In genomic region chr2:46765045-46765444, GRCh38 we compare ENCODE assay signal across 25 cellular contexts.
DNase-seq lines count a peak whose midpoint lies in the region; ATAC-seq, FAIRE-seq and TF ChIP-seq lines count a peak whose summit lies in the region.
"Had no signal": no experiment of that assay in that cellular context is flagged by ENCODE, and none has a peak within 500 bp of the region (broad histone marks: within the 10 kb centered on the region; RNA-seq: fewer than 3 reads in every experiment).

No MANE protein-coding gene starts in this region.

- no peak overlapping the region for H3K9ac ChIP-seq in SK-N-SH
- H3K9ac ChIP-seq: BLaER1 treated with 17β-estradiol and CSF1 and Interleukin-3, amounts not matched to agents 10 nM and 100 nM had no signal

- CTCF ChIA-PET in SK-N-SH (lab: Yijun Ruan, JAX) (interaction anchor here (1.0 to 6.7 kb wide), 2 partner anchors 11 to 28 kb away, joined by 3 to 36 read pairs; no protein-coding TSS in a partner anchor), WTC11 (lab: Charles Lee) (no interaction called here)

- peaks cover 89% of the 10 kb centered on the region for H3F3A ChIP-seq in SK-N-SH (replicated peaks; ENCODE audit: insufficient read depth)

- H3K27me3 Mint-ChIP-seq in WTC11 (ENCODE audit: low read depth): no peaks in the 10 kb centered on the region
- H3K27me3 Mint-ChIP-seq: CD4-positive, alpha-beta T cell; CD8-positive, alpha-beta memory T cell had no signal

- H3K9me2 ChIP-seq in SK-N-SH: no peaks in the 10 kb centered on the region

- POLR2A ChIA-PET in SK-N-SH (lab: Yijun Ruan, JAX) (no interaction called here), WTC11 (lab: Charles Lee) (no interaction called here)

- H3K9me3 ChIP-seq in SK-N-SH (no peaks in the 10 kb centered on the region), osteoblast (ENCODE audit: low read depth, low read length) (no peaks in the 10 kb centered on the region)
- H3K9me3 ChIP-seq: BE2C; BLaER1 treated with 17β-estradiol and CSF1 and Interleukin-3, amounts not matched to agents 10 nM and 100 nM had no signal

- no peak overlapping the region for H2AFZ ChIP-seq in SK-N-SH (ENCODE audit: low read depth)
- no peak overlapping the region for H2AFZ ChIP-seq in osteoblast (ENCODE audit: low read length)

- no peak for TF ChIP-seq POLR2A in H54 (IDR thresholded peaks at IDR 0.05; ENCODE audit: low read depth, low read length)

- H3K4me1 Mint-ChIP-seq in WTC11: peaks cover 9% of the 10 kb centered on the region
- H3K4me1 Mint-ChIP-seq: CD14-positive monocyte had no signal

- H3K4me2 ChIP-seq in SK-N-SH: no peak overlapping the region
- no peak overlapping the region for H3K4me2 ChIP-seq in osteoblast (ENCODE audit: insufficient read depth, low read length)
- H3K4me2 ChIP-seq: BLaER1 treated with 17β-estradiol and CSF1 and Interleukin-3, amounts not matched to agents 10 nM and 100 nM had no signal

- H3K27me3 ChIP-seq in SK-N-SH (ENCODE audit: insufficient read depth) (no peaks in the 10 kb centered on the region), osteoblast (ENCODE audit: insufficient read depth, low read length) (no peaks in the 10 kb centered on the region)
- H3K27me3 ChIP-seq: BE2C; BLaER1 treated with 17β-estradiol and CSF1 and Interleukin-3, amounts not matched to agents 10 nM and 100 nM had no signal

- in situ Hi-C loops in G401 (cut with HindIII; ENCODE audit: low sequenced_read_pairs): no loop called here

- H3K27ac ChIP-seq in SK-N-SH (ENCODE audit: low read depth in 2 of 2, low read length in 1 of 2) (peak overlapping the region in 1 of 2 experiments; percentile 2; a peak in 1 of 4 replicates), osteoblast (ENCODE audit: low read depth, low read length) (peak overlapping the region; percentile 4)
- H3K27ac ChIP-seq: 22Rv1; BLaER1 treated with 17β-estradiol and CSF1 and Interleukin-3, amounts not matched to agents 10 nM and 100 nM had no signal

- peaks cover 5% of the 10 kb centered on the region for H3K9me3 Mint-ChIP-seq in WTC11
- H3K9me3 Mint-ChIP-seq: CD14-positive monocyte; CD4-positive, alpha-beta T cell; CD8-positive, alpha-beta memory T cell had no signal

- FAIRE-seq in H54 (lab: Jason Lieb, UNC): peak; percentile 33
- FAIRE-seq: D721Med, GM12892 had no signal

- DNase-seq in SK-N-SH (no peak), H54 (ENCODE audit: insufficient read length, low spot score) (no peak), WTC11 (ENCODE audit: low spot score) (no peak), osteoblast (ENCODE audit: insufficient read length, low spot score, missing footprints) (no peak), G401 (ENCODE audit: low spot score) (no peak)
- DNase-seq in stimulated activated CD4-positive, alpha-beta T cell treated with anti-CD3 and anti-CD28 coated beads, Interleukin-1b, Interleukin-23, amount 100 ng/mL, for 48 hours: no peak
- DNase-seq: ACHN; AML-193; BE2C; CD4-positive, alpha-beta T cell; CD8-positive, alpha-beta memory T cell; DMS 273 treated with DMSO at 0.1 percent for 48 hours; DMS79; EL; GF-D8; GOT3; H7; HCEC 1CT had no signal

- ATAC-seq in SK-N-SH treated with all-trans-retinoic acid at 6 μM for 48 hours: no peak
- ATAC-seq in WTC11: no peak
- no peak for ATAC-seq in GM21528 (IDR thresholded peaks at IDR 0.05; ENCODE audit: low FRiP score, unreplicated experiment)

- no peak for TF ChIP-seq CTCF in SK-N-SH (IDR thresholded peaks at IDR 0.05)
- no peak for TF ChIP-seq CTCF in WTC11 (IDR thresholded peaks at IDR 0.05)
- no peak for TF ChIP-seq CTCF in osteoblast (IDR thresholded peaks at IDR 0.05; ENCODE audit: extremely low read depth, low read depth, low read length)

- no peak for TF ChIP-seq EP300 in SK-N-SH (IDR thresholded peaks at IDR 0.05; ENCODE audit: borderline replicate concordance in 1 of 2, low read depth in 1 of 2, low read length in 1 of 2)

- H4K20me1 ChIP-seq in SK-N-SH (ENCODE audit: insufficient read depth): peaks cover 46% of the 10 kb centered on the region
- peaks cover 13% of the 10 kb centered on the region for H4K20me1 ChIP-seq in osteoblast (ENCODE audit: insufficient read depth, low read length)

- H3K27ac Mint-ChIP-seq in WTC11: no peak overlapping the region
- H3K27ac Mint-ChIP-seq: CD14-positive monocyte; CD4-positive, alpha-beta T cell; CD8-positive, alpha-beta memory T cell had no signal

- TF ChIP-seq RAD21 in SK-N-SH (IDR thresholded peaks at IDR 0.05; ENCODE audit: low read length): no peak

- H3K4me3 Mint-ChIP-seq in WTC11: no peak overlapping the region
- H3K4me3 Mint-ChIP-seq: CD14-positive monocyte; CD4-positive, alpha-beta T cell; CD8-positive, alpha-beta memory T cell had no signal

- 92% methylated on average over 2 of the region's 2 CpGs for WGBS in SK-N-SH (ENCODE audit: low lambda C conversion rate)

- H3K4me3 ChIP-seq in SK-N-SH (ENCODE audit: low read depth in 2 of 2, low read length in 1 of 2): no peak overlapping the region
- no peak overlapping the region for H3K4me3 ChIP-seq in osteoblast (ENCODE audit: insufficient read depth, low read length)
- H3K4me3 ChIP-seq: BLaER1 treated with 17β-estradiol and CSF1 and Interleukin-3, amounts not matched to agents 10 nM and 100 nM had no signal

- H3K36me3 Mint-ChIP-seq in WTC11: no peaks in the 10 kb centered on the region

- peaks cover 3 to 18% of the 10 kb centered on the region in 2 experiments for H3K4me1 ChIP-seq in SK-N-SH (ENCODE audit: control insufficient read depth in 1 of 2, insufficient read depth in 2 of 2, low read depth in 1 of 2, low read length in 1 of 2)
- peaks cover 26% of the 10 kb centered on the region for H3K4me1 ChIP-seq in osteoblast (ENCODE audit: insufficient read depth, low read length)
- H3K4me1 ChIP-seq: BLaER1 treated with 17β-estradiol and CSF1 and Interleukin-3, amounts not matched to agents 10 nM and 100 nM had no signal

- H3K36me3 ChIP-seq in SK-N-SH (replicated peaks in 1 of 2; ENCODE audit: control insufficient read depth in 1 of 2, insufficient read depth in 2 of 2, low read length in 1 of 2) (peaks cover 17 to 44% of the 10 kb centered on the region in 2 experiments), osteoblast (ENCODE audit: insufficient read depth, low read length) (peaks cover 30% of the 10 kb centered on the region)
- H3K36me3 ChIP-seq: BE2C had no signal

- H3K79me2 ChIP-seq in SK-N-SH (ENCODE audit: insufficient read depth): peaks cover 65% of the 10 kb centered on the region
- H3K79me2 ChIP-seq in osteoblast (ENCODE audit: insufficient read depth, low read length): peaks cover 64% of the 10 kb centered on the region

TF ChIP-seq in SK-N-SH treated with all-trans-retinoic acid at 6 μM for 48 hours, 23 proteins besides CTCF, POLR2A, EP300 and RAD21 (continues in another document):
- TF ChIP-seq ZFP30 (CRISPR knock-in tag; IDR thresholded peaks at IDR 0.05): no peak
- TF ChIP-seq ZNF8 (CRISPR knock-in tag; IDR thresholded peaks at IDR 0.05): no peak
- TF ChIP-seq CREB5 (CRISPR knock-in tag; IDR thresholded peaks at IDR 0.05; ENCODE audit: low read depth): no peak
- no peak for TF ChIP-seq PPARA (CRISPR knock-in tag; IDR thresholded peaks at IDR 0.05; ENCODE audit: borderline replicate concordance)
- TF ChIP-seq TOX (CRISPR knock-in tag; IDR thresholded peaks at IDR 0.05; ENCODE audit: borderline replicate concordance): 0 out of 2 replicates have a peak, but pooled peaks have one; percentile 12

TF ChIP-seq in SK-N-SH, 30 proteins besides CTCF, POLR2A, EP300 and RAD21 (continues in another document):
- TF ChIP-seq RFX5 (IDR thresholded peaks at IDR 0.05; ENCODE audit: low read length) (no peak), MEF2A (IDR thresholded peaks at IDR 0.05; ENCODE audit: borderline replicate concordance, low read depth) (no peak), FOXM1 (IDR thresholded peaks at IDR 0.05; ENCODE audit: low read depth) (no peak), GABPA (IDR thresholded peaks at IDR 0.05; ENCODE audit: low read depth) (no peak), NFIC (IDR thresholded peaks at IDR 0.05; ENCODE audit: borderline replicate concordance) (no peak), EZH2phosphoT487 (IDR thresholded peaks at IDR 0.05; ENCODE audit: borderline replicate concordance, low read depth) (no peak), NRF1 (IDR thresholded peaks at IDR 0.05; ENCODE audit: low read depth, low read length) (no peak), JUND (IDR thresholded peaks at IDR 0.05) (no peak)
- TF ChIP-seq, protein P1, sequence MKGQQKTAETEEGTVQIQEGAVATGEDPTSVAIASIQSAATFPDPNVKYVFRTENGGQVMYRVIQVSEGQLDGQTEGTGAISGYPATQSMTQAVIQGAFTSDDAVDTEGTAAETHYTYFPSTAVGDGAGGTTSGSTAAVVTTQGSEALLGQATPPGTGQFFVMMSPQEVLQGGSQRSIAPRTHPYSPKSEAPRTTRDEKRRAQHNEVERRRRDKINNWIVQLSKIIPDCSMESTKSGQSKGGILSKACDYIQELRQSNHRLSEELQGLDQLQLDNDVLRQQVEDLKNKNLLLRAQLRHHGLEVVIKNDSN (IDR thresholded peaks at IDR 0.05; ENCODE audit: borderline replicate concordance, low read depth): no peak

TF ChIP-seq in WTC11, 78 proteins besides CTCF, POLR2A, EP300 and RAD21:
- peak; percentile 56; the same call in 1 of the 2 replicates for TF ChIP-seq ZNF121 (CRISPR knock-in tag; IDR thresholded peaks at IDR 0.05)
- TF ChIP-seq ZNF671 (CRISPR knock-in tag; IDR thresholded peaks at IDR 0.05): no peak
